ENCODE assay signal across 34 cellular contexts in genomic region chr1:53514436-53514835, GRCh38. TPM values are rescaled to one million over a fixed set of nuclear protein-coding genes. Genes with fewer than 3 reads are reported as not detected.
"Had no signal": no experiment of that assay in that cellular context is flagged by ENCODE, and none has a peak within 500 bp of the region (broad histone marks: within the 10 kb centered on the region; RNA-seq: fewer than 3 reads in every experiment).

No MANE protein-coding gene starts in this region.

- H3K27me3 Mint-ChIP-seq: stimulated activated naive CD8-positive, alpha-beta T cell treated with anti-CD3 and anti-CD28 coated beads, Interleukin-15, amount 100 ng/mL, for 72 hours had no signal

- ATAC-seq: natural killer cell; right lobe of liver; stimulated activated memory B cell treated with anti-CD40 and anti-IgM and Interleukin-4, amounts not matched to agents 10 μg/mL and 1 μg/mL and 100 μg/mL, for 72 hours; stimulated activated naive CD8-positive, alpha-beta T cell treated with anti-CD3 and anti-CD28 coated beads, Interleukin-15, amount 100 ng/mL, for 72 hours; upper lobe of right lung had no signal

- H3K4me1 ChIP-seq: right lobe of liver, upper lobe of right lung had no signal

- H3K27ac Mint-ChIP-seq: immature natural killer cell; mesothelial cell of epicardium; naive B cell; natural killer cell; progenitor cell of endocrine pancreas; stimulated activated memory B cell treated with anti-CD40 and anti-IgM and Interleukin-4, amounts not matched to agents 10 μg/mL and 1 μg/mL and 100 μg/mL, for 72 hours had no signal

- H3K4me3 Mint-ChIP-seq: immature natural killer cell; mesothelial cell of epicardium; natural killer cell; stimulated activated memory B cell treated with anti-CD40 and anti-IgM and Interleukin-4, amounts not matched to agents 10 μg/mL and 1 μg/mL and 100 μg/mL, for 72 hours; stimulated activated naive CD8-positive, alpha-beta T cell treated with anti-CD3 and anti-CD28 coated beads, Interleukin-15, amount 100 ng/mL, for 72 hours had no signal

- H3K9me3 ChIP-seq: left ventricle myocardium inferior, neutrophil, ovary, right atrium auricular region, right lobe of liver, testis, thyroid gland, transverse colon, upper lobe of right lung had no signal

- H3K27me3 ChIP-seq: ovary, right atrium auricular region, right lobe of liver, testis, thyroid gland, transverse colon, upper lobe of right lung had no signal

- H3K9me3 Mint-ChIP-seq: immature natural killer cell; mesothelial cell of epicardium; naive B cell; natural killer cell; stimulated activated memory B cell treated with anti-CD40 and anti-IgM and Interleukin-4, amounts not matched to agents 10 μg/mL and 1 μg/mL and 100 μg/mL, for 72 hours; stimulated activated naive CD8-positive, alpha-beta T cell treated with anti-CD3 and anti-CD28 coated beads, Interleukin-15, amount 100 ng/mL, for 72 hours had no signal

- H3K36me3 Mint-ChIP-seq: immature natural killer cell; mesothelial cell of epicardium; naive B cell; natural killer cell; stimulated activated memory B cell treated with anti-CD40 and anti-IgM and Interleukin-4, amounts not matched to agents 10 μg/mL and 1 μg/mL and 100 μg/mL, for 72 hours had no signal

- FAIRE-seq: islet of Langerhans, kidney, urothelium cell line had no signal

- H3K4me3 ChIP-seq: left ventricle myocardium inferior, lung, ovary, right atrium auricular region, right lobe of liver, smooth muscle cell, testis, thyroid gland, transverse colon, upper lobe of right lung had no signal

- H3K36me3 ChIP-seq: left ventricle myocardium inferior, neutrophil, ovary, right atrium auricular region, right lobe of liver, thyroid gland, transverse colon, upper lobe of right lung had no signal

- H3K27ac ChIP-seq: left ventricle myocardium inferior, neutrophil, ovary, right atrium auricular region, right lobe of liver, testis, thyroid gland, transverse colon, upper lobe of right lung had no signal

- H3K4me1 Mint-ChIP-seq: immature natural killer cell; stimulated activated memory B cell treated with anti-CD40 and anti-IgM and Interleukin-4, amounts not matched to agents 10 μg/mL and 1 μg/mL and 100 μg/mL, for 72 hours; stimulated activated naive CD8-positive, alpha-beta T cell treated with anti-CD3 and anti-CD28 coated beads, Interleukin-15, amount 100 ng/mL, for 72 hours had no signal

- DNase-seq: hypothalamus; immature natural killer cell; kidney; left ventricle myocardium inferior; mesendoderm; naive B cell; natural killer cell; occipital lobe; ovary; right lobe of liver; stimulated activated CD4-positive, alpha-beta T cell treated with anti-CD3 and anti-CD28 coated beads, Interleukin-1b, Interleukin-23, amount 100 ng/mL, for 48 hours; stimulated activated CD4-positive, alpha-beta T cell treated with anti-CD3 and anti-CD28 coated beads, Interleukin-2, amount 100 ng/mL, for 48 hours; stimulated activated CD4-positive, alpha-beta T cell treated with anti-CD3 and anti-CD28 coated beads, Interleukin-4, amount 100 ng/mL, for 4 hours; stimulated activated CD8-positive, alpha-beta memory T cell treated with anti-CD3 and anti-CD28 coated beads, Interleukin-4, amount 100 ng/mL, for 48 hours; stimulated activated naive CD4-positive, alpha-beta T cell treated with Interleukin-2 at 50 U/mL for 16 hours; stimulated activated naive CD8-positive, alpha-beta T cell treated with anti-CD3 and anti-CD28 coated beads, Interleukin-15, amount 100 ng/mL, for 72 hours; testis; thyroid gland; transverse colon; upper lobe of right lung had no signal

- H3K4me2 ChIP-seq: smooth muscle cell had no signal

RNA-seq across cellular contexts. Expression of gene DMRTB1, which starts 55.2 kb away (rescaled TPM):
- total RNA-seq: kidney, left ventricle myocardium inferior, lower leg skin, lung, mesothelial cell of epicardium, mononuclear cell, natural killer cell, occipital lobe, ovary, progenitor cell of endocrine pancreas, pulmonary artery endothelial cell, renal cortical epithelial cell, right atrium auricular region, right lobe of liver, skeletal muscle tissue, smooth muscle cell, transverse colon, upper lobe of right lung had no signal
